Comparison of ENCODE assay signal across 1 cellular context in genomic region chr19:4557186-4557970, GRCh38.
TF ChIP-seq lines count a peak whose summit lies in the region.

No MANE protein-coding gene starts in this region.

TF ChIP-seq in HEK293, 187 proteins besides CTCF, POLR2A, EP300 and RAD21:
- TF ChIP-seq OVOL3 (tag by site-specific recombination; IDR thresholded peaks at IDR 0.05) (no peak), ZNF114 (tag by site-specific recombination; IDR thresholded peaks at IDR 0.05) (no peak), ZNF16 (tag by site-specific recombination; IDR thresholded peaks at IDR 0.05; ENCODE audit: low read depth) (peak; percentile 94), ZNF654 (tag by site-specific recombination; IDR thresholded peaks at IDR 0.05; ENCODE audit: low read depth) (peak; percentile 5; the same call in 1 of the 2 replicates), HOXA7 (CRISPR knock-in tag; IDR thresholded peaks at IDR 0.05; ENCODE audit: borderline replicate concordance) (no peak), ZSCAN30 (tag by site-specific recombination; IDR thresholded peaks at IDR 0.05) (no peak), GLIS2 (tag by site-specific recombination; IDR thresholded peaks at IDR 0.05) (0 out of 2 replicates have a peak, but pooled peaks have one; percentile 23), BCL11A (tag by site-specific recombination; IDR thresholded peaks at IDR 0.05; ENCODE audit: low read depth) (peak; percentile 47)
